Comparison of ENCODE assay signal across 8 cellular contexts in genomic region chr6:34459899-34460593, GRCh38. TPM values are rescaled to one million over a fixed set of nuclear protein-coding genes. Genes with fewer than 3 reads are reported as not detected.
DNase-seq lines count a peak whose midpoint lies in the region; ATAC-seq, FAIRE-seq and TF ChIP-seq lines count a peak whose summit lies in the region.

No MANE protein-coding gene starts in this region.

- H3K36me3 Mint-ChIP-seq in astrocyte (ENCODE audit: low read depth, unreplicated experiment), result no peaks in the 10 kb centered on the region

- H3K9ac ChIP-seq in SU-DHL-6 (ENCODE audit: low read length) (no peak overlapping the region), astrocyte (ENCODE audit: low read length) (no peak overlapping the region)

- H3K9me3 Mint-ChIP-seq in astrocyte (ENCODE audit: unreplicated experiment), result no peaks in the 10 kb centered on the region

- no peaks in the 10 kb centered on the region for H3K9me2 ChIP-seq in SU-DHL-6 (replicated peaks; ENCODE audit: insufficient read depth, low read length)

- H3K27me3 ChIP-seq in SU-DHL-6 (ENCODE audit: low read length), result no peaks in the 10 kb centered on the region
- H3K27me3 ChIP-seq in astrocyte (ENCODE audit: insufficient read depth, low read length), result peaks cover 8% of the 10 kb centered on the region

- H3K4me3 ChIP-seq in SU-DHL-6 (ENCODE audit: insufficient read depth, low read length, poor library complexity, severe bottlenecking) (no peak overlapping the region), astrocyte (ENCODE audit: insufficient read depth, low read depth, low read length) (no peak overlapping the region)

- H3F3A ChIP-seq in SU-DHL-6 (ENCODE audit: insufficient read depth), result no peaks in the 10 kb centered on the region

- H3K4me3 Mint-ChIP-seq in astrocyte (ENCODE audit: unreplicated experiment), result no peak overlapping the region

- peaks cover 3% of the 10 kb centered on the region for H3K4me1 Mint-ChIP-seq in astrocyte (ENCODE audit: low read depth, unreplicated experiment)

- no peak overlapping the region for H3K27ac Mint-ChIP-seq in astrocyte (ENCODE audit: unreplicated experiment)

- no peak for FAIRE-seq in astrocyte (lab: Jason Lieb, UNC)

- no peak for ATAC-seq in HG02571 (IDR thresholded peaks at IDR 0.05; ENCODE audit: unreplicated experiment)

- H4K20me1 ChIP-seq in SU-DHL-6 (ENCODE audit: low read depth, low read length), result no peaks in the 10 kb centered on the region
- no peaks in the 10 kb centered on the region for H4K20me1 ChIP-seq in astrocyte (ENCODE audit: insufficient read depth, low read length)

- H3K36me3 ChIP-seq in SU-DHL-6 (ENCODE audit: low read length) (no peaks in the 10 kb centered on the region), astrocyte (ENCODE audit: insufficient read depth, low read length) (no peaks in the 10 kb centered on the region)

- peaks cover 22% of the 10 kb centered on the region for H3K27me3 Mint-ChIP-seq in astrocyte (ENCODE audit: low read depth, unreplicated experiment)

- TF ChIP-seq CTCF in SU-DHL-6 (IDR thresholded peaks at IDR 0.05; ENCODE audit: insufficient read depth, low read length, poor library complexity, severe bottlenecking) (peak; percentile 96), astrocyte (IDR thresholded peaks at IDR 0.05; ENCODE audit: insufficient read depth, low read depth, low read length) (peak; percentile 56)

- H3K9me3 ChIP-seq in SU-DHL-6 (ENCODE audit: insufficient read depth, low read length) (no peaks in the 10 kb centered on the region), astrocyte (ENCODE audit: insufficient read depth, low read depth, low read length) (no peaks in the 10 kb centered on the region)

- H3K27ac ChIP-seq in SU-DHL-6 (ENCODE audit: low read depth, low read length) (no peak overlapping the region), astrocyte (ENCODE audit: low read depth, low read length) (no peak overlapping the region)

- H3K79me2 ChIP-seq in SU-DHL-6 (ENCODE audit: insufficient read depth, low read length) (no peaks in the 10 kb centered on the region), astrocyte (ENCODE audit: insufficient read depth, low read length) (no peaks in the 10 kb centered on the region)

- H3K4me2 ChIP-seq in SU-DHL-6 (ENCODE audit: low read depth, low read length, poor library complexity, severe bottlenecking) (no peak overlapping the region), astrocyte (ENCODE audit: low read length) (no peak overlapping the region)

- H2AFZ ChIP-seq in SU-DHL-6 (ENCODE audit: low read depth, low read length, severe bottlenecking), result no peak overlapping the region
- no peak overlapping the region for H2AFZ ChIP-seq in astrocyte (ENCODE audit: low read depth, low read length)

- no peaks in the 10 kb centered on the region for H3K4me1 ChIP-seq in astrocyte (ENCODE audit: insufficient read depth, low read length)

- DNase-seq in Daoy (ENCODE audit: low read depth) (peak; percentile 65), Kasumi-1 (lab: John Stamatoyannopoulos, UW) (peak; percentile 48 to 71), astrocyte (ENCODE audit: low read depth) (peak; percentile 20), inferior parietal cortex (ENCODE audit: extremely low spot score) (peak; percentile 57), NCI-H2107 (lab: John Stamatoyannopoulos, UW) (no peak)
- DNase-seq in stimulated activated CD4-positive, alpha-beta T cell treated with anti-CD3 and anti-CD28 coated beads, TNF-alpha, amount 100 ng/mL, for 24 hours (ENCODE audit: low read depth in 3 of 3), result peak; percentile 19 to 29 (median 23)

RNA-seq across cellular contexts. Expression of gene PACSIN1, which starts 5.8 kb away (rescaled TPM):
- not detected in 2 replicates for total RNA-seq in Daoy (2014; rRNA removed; shearing (Covaris generic))
- 0.32 and 0.46 TPM in 2 replicates for total RNA-seq in astrocyte

RNA-seq across cellular contexts. Expression of gene RPS10, which starts 34.2 kb away (rescaled TPM):
- 5,860 and 6,506 TPM in 2 replicates for total RNA-seq in Daoy (2014; rRNA removed; shearing (Covaris generic))
- 1,221 and 1,326 TPM in 2 replicates for total RNA-seq in astrocyte
